ENCODE assay signal across 12 cellular contexts in the genomic region with DNA sequence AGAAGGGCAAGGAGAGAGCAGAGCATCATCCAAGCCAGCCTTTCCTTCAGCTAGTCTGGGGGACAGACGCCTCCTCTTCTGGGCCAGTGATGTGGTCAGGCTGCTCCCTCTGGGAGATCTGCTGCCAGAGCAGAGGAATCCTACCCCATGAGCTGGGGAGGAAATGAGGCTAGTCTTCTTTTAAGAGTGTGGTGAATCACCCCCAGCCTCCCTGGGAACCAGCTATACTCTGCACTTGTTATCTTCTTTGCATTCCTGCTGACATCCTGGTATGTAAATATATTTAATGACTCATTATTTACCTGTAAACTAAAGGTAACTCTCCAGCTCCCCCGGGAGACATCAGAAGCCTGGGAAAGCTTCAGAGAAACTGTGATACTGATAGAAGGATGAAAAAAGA. TPM values are rescaled to one million over a fixed set of nuclear protein-coding genes. Genes with fewer than 3 reads are reported as not detected.
A peak's percentile ranks its signal among the peaks of the same experiment; 100 is the strongest.
DNase-seq lines count a peak whose midpoint lies in the region; FAIRE-seq and TF ChIP-seq lines count a peak whose summit lies in the region.
"Had no signal": no experiment of that assay in that cellular context is flagged by ENCODE, and none has a peak within 500 bp of the region (broad histone marks: within the 10 kb centered on the region; RNA-seq: fewer than 3 reads in every experiment).

No MANE protein-coding gene starts in this region.

- no peak for TF ChIP-seq CTCF in OCI-LY7 (conservative IDR thresholded peaks at IDR 0.05; ENCODE audit: low read length)
- no peak for TF ChIP-seq CTCF in endothelial cell of umbilical vein (IDR thresholded peaks at IDR 0.05; ENCODE audit: extremely low read depth in 1 of 2, insufficient read depth in 1 of 2, low read depth in 1 of 2, low read length in 2 of 2)
- no peak for TF ChIP-seq CTCF in neural progenitor cell (IDR thresholded peaks at IDR 0.05)
- TF ChIP-seq CTCF in GM20000 (IDR thresholded peaks at IDR 0.05; ENCODE audit: extremely low read depth, missing control alignments): no peak

- H3K27me3 Mint-ChIP-seq in activated CD4-positive, alpha-beta T cell treated with anti-CD3 and anti-CD28 coated beads, Interleukin-2, amount 10 ng/mL, durations not matched to agents 24 days and 14 days: peaks cover 6% of the 10 kb centered on the region
- H3K27me3 Mint-ChIP-seq in neural progenitor cell (ENCODE audit: insufficient read depth, low read depth): peaks cover 4% of the 10 kb centered on the region

- H3K9me2 ChIP-seq in OCI-LY7 (ENCODE audit: insufficient read depth, low read length): no peaks in the 10 kb centered on the region

- CTCF ChIA-PET in OCI-LY7 (lab: Charles Lee; ENCODE audit: unreplicated experiment) (interaction anchor here (0.6 to 4.9 kb wide), 4 partner anchors 20 to 273 kb away, joined by 3 to 67 read pairs (median 3); no protein-coding TSS in a partner anchor), endothelial cell of umbilical vein (lab: Charles Lee) (interaction anchor here (0.6 to 9.8 kb wide), 15 partner anchors 23 to 354 kb away, joined by 3 to 425 read pairs (median 4); no protein-coding TSS in a partner anchor)

- H3K4me3 ChIP-seq in OCI-LY7 (ENCODE audit: low read depth, low read length, poor library complexity, severe bottlenecking) (no peak overlapping the region), endothelial cell of umbilical vein (replicated peaks in 1 of 3; ENCODE audit: insufficient read depth in 1 of 3, low read depth in 1 of 3, low read length in 3 of 3) (no peak overlapping the region), skeletal muscle satellite cell (ENCODE audit: low read length) (no peak overlapping the region), neural progenitor cell (no peak overlapping the region)
- H3K4me3 ChIP-seq: lung had no signal

- POLR2A ChIA-PET in OCI-LY7 (lab: Charles Lee) (interaction anchor here (1.1 to 15.5 kb wide), 4 partner anchors 22 to 179 kb away, joined by 3 to 666 read pairs (median 30); no protein-coding TSS in a partner anchor), endothelial cell of umbilical vein (lab: Charles Lee) (no interaction called here)

- intact Hi-C loops in activated CD4-positive, alpha-beta T cell treated with anti-CD3 and anti-CD28 coated beads, Interleukin-2, amount 10 ng/mL, durations not matched to agents 24 days and 14 days (cut with micrococcal nuclease): loop anchor here (2.0 to 5.0 kb wide), 2 partner anchors 190 to 366 kb away; no protein-coding TSS in a partner anchor
- intact Hi-C loops in OCI-LY7 (cut with micrococcal nuclease; ENCODE audit: unreplicated experiment): no loop called here
- intact Hi-C loops in endothelial cell of umbilical vein (cut with micrococcal nuclease): no loop called here

- peak; percentile 38 for FAIRE-seq in endothelial cell of umbilical vein (lab: Jason Lieb, UNC)
- FAIRE-seq in frontal cortex (lab: Jason Lieb, UNC): no peak

- H3K79me2 ChIP-seq in OCI-LY7 (ENCODE audit: insufficient read depth, low read depth, low read length) (no peaks in the 10 kb centered on the region), endothelial cell of umbilical vein (ENCODE audit: control insufficient read depth, insufficient read depth, low read length) (no peaks in the 10 kb centered on the region), neural progenitor cell (ENCODE audit: low read depth) (no peaks in the 10 kb centered on the region)

- no peak for TF ChIP-seq POLR2A in endothelial cell of umbilical vein (IDR thresholded peaks at IDR 0.05; ENCODE audit: low read depth, low read length)

- H2AFZ ChIP-seq in OCI-LY7 (ENCODE audit: low read length): peak overlapping the region; percentile 8; the same call in 1 of the 2 replicates
- no peak overlapping the region for H2AFZ ChIP-seq in endothelial cell of umbilical vein (ENCODE audit: low read depth, low read length)
- no peak overlapping the region for H2AFZ ChIP-seq in neural progenitor cell (replicated peaks)

- H3K9me3 Mint-ChIP-seq in activated CD4-positive, alpha-beta T cell treated with anti-CD3 and anti-CD28 coated beads, Interleukin-2, amount 10 ng/mL, durations not matched to agents 24 days and 14 days: no peaks in the 10 kb centered on the region
- H3K9me3 Mint-ChIP-seq in neural progenitor cell: no peaks in the 10 kb centered on the region

- H3K27ac Mint-ChIP-seq in activated CD4-positive, alpha-beta T cell treated with anti-CD3 and anti-CD28 coated beads, Interleukin-2, amount 10 ng/mL, durations not matched to agents 24 days and 14 days: peak overlapping the region; percentile 34
- no peak overlapping the region for H3K27ac Mint-ChIP-seq in neural progenitor cell

- peak overlapping the region; percentile 55 for H3K4me3 Mint-ChIP-seq in activated CD4-positive, alpha-beta T cell treated with anti-CD3 and anti-CD28 coated beads, Interleukin-2, amount 10 ng/mL, durations not matched to agents 24 days and 14 days
- H3K4me3 Mint-ChIP-seq in neural progenitor cell: no peak overlapping the region

- H3F3A ChIP-seq in neural progenitor cell (ENCODE audit: low read depth): no peaks in the 10 kb centered on the region

- H3K4me2 ChIP-seq in OCI-LY7 (ENCODE audit: low read length): peak overlapping the region; percentile 57
- H3K4me2 ChIP-seq in endothelial cell of umbilical vein (ENCODE audit: insufficient read depth, low read length): no peak overlapping the region
- H3K4me2 ChIP-seq in skeletal muscle satellite cell (ENCODE audit: low read length): peak overlapping the region; percentile 45
- no peak overlapping the region for H3K4me2 ChIP-seq in neural progenitor cell

- peak; percentile 74 for DNase-seq in activated CD4-positive, alpha-beta T cell treated with anti-CD3 and anti-CD28 coated beads, Interleukin-2, amount 10 ng/mL, durations not matched to agents 24 days and 14 days
- DNase-seq in activated CD4-positive, alpha-beta T cell treated with anti-CD3 and anti-CD28 coated beads for 1 hour: no peak
- DNase-seq in OCI-LY7 (ENCODE audit: low spot score) (no peak), endothelial cell of umbilical vein (ENCODE audit: low read depth, low spot score) (peak; percentile 25), frontal cortex (ENCODE audit: low spot score in 2 of 2) (no peak), neural progenitor cell (ENCODE audit: low spot score) (no peak), GM20000 (ENCODE audit: low spot score) (no peak)
- DNase-seq: activated CD4-positive, CD25-positive, alpha-beta regulatory T cell treated with anti-CD3 and anti-CD28 coated beads, Interleukin-2, amount 50 U/mL, for 72 hours; AML-193; NCI-H510A had no signal

- H3K9ac ChIP-seq in endothelial cell of umbilical vein (replicated peaks; ENCODE audit: extremely low read depth, insufficient read depth, low read length) (no peak overlapping the region), skeletal muscle satellite cell (ENCODE audit: low read depth, low read length) (no peak overlapping the region), neural progenitor cell (no peak overlapping the region)

- H3K36me3 ChIP-seq in OCI-LY7 (ENCODE audit: insufficient read depth, low read length) (no peaks in the 10 kb centered on the region), endothelial cell of umbilical vein (ENCODE audit: control insufficient read depth in 2 of 2, extremely low read depth in 1 of 2, insufficient read depth in 2 of 2, low read length in 2 of 2) (no peaks in the 10 kb centered on the region), skeletal muscle satellite cell (ENCODE audit: insufficient read depth, low read length) (no peaks in the 10 kb centered on the region), neural progenitor cell (no peaks in the 10 kb centered on the region)

- H3K27ac ChIP-seq in OCI-LY7 (ENCODE audit: low read depth, low read length, poor library complexity, severe bottlenecking) (no peak overlapping the region), endothelial cell of umbilical vein (ENCODE audit: insufficient read depth, low read depth, low read length) (no peak overlapping the region), neural progenitor cell (no peak overlapping the region)

- dilution Hi-C loops in endothelial cell of umbilical vein (cut with MboI; ENCODE audit: extremely low pct_ligation_motif_present, low sequenced_read_pairs): no loop called here

- peaks cover 65% of the 10 kb centered on the region for H3K4me1 Mint-ChIP-seq in activated CD4-positive, alpha-beta T cell treated with anti-CD3 and anti-CD28 coated beads, Interleukin-2, amount 10 ng/mL, durations not matched to agents 24 days and 14 days
- peaks cover 4% of the 10 kb centered on the region for H3K4me1 Mint-ChIP-seq in neural progenitor cell

- peaks cover 2% of the 10 kb centered on the region for H3K36me3 Mint-ChIP-seq in activated CD4-positive, alpha-beta T cell treated with anti-CD3 and anti-CD28 coated beads, Interleukin-2, amount 10 ng/mL, durations not matched to agents 24 days and 14 days (ENCODE audit: low read depth)
- no peaks in the 10 kb centered on the region for H3K36me3 Mint-ChIP-seq in neural progenitor cell

- no peaks in the 10 kb centered on the region for H3K9me3 ChIP-seq in OCI-LY7 (ENCODE audit: low read length)
- no peaks in the 10 kb centered on the region for H3K9me3 ChIP-seq in endothelial cell of umbilical vein (replicated peaks; ENCODE audit: control insufficient read depth, insufficient read depth, low read length)
- H3K9me3 ChIP-seq in skeletal muscle satellite cell (replicated peaks; ENCODE audit: low read length): no peaks in the 10 kb centered on the region
- H3K9me3 ChIP-seq in neural progenitor cell (ENCODE audit: low read depth): no peaks in the 10 kb centered on the region

- BruUV-seq in OCI-LY7 (replicated peaks; lab: Mats Ljungman, UMichigan): no TSS peak
- BruUV-seq in endothelial cell of umbilical vein (replicated peaks; lab: Mats Ljungman, UMichigan): no TSS peak

- H4K20me1 ChIP-seq in OCI-LY7 (ENCODE audit: insufficient read depth, low read length): no peaks in the 10 kb centered on the region
- no peaks in the 10 kb centered on the region for H4K20me1 ChIP-seq in endothelial cell of umbilical vein (replicated peaks; ENCODE audit: control insufficient read depth, extremely low read depth, insufficient read depth, low read length)
- no peaks in the 10 kb centered on the region for H4K20me1 ChIP-seq in neural progenitor cell (ENCODE audit: low read depth)

- peaks cover 54% of the 10 kb centered on the region for H3K4me1 ChIP-seq in OCI-LY7 (ENCODE audit: insufficient read depth, low read length, poor library complexity, severe bottlenecking)
- peaks cover 32% of the 10 kb centered on the region for H3K4me1 ChIP-seq in endothelial cell of umbilical vein (ENCODE audit: control insufficient read depth, extremely low read depth, insufficient read depth, low read length)
- peaks cover 31% of the 10 kb centered on the region for H3K4me1 ChIP-seq in skeletal muscle satellite cell (ENCODE audit: control insufficient read depth, insufficient read depth, low read length)
- H3K4me1 ChIP-seq in neural progenitor cell: no peaks in the 10 kb centered on the region

- H3K9me1 ChIP-seq in endothelial cell of umbilical vein (replicated peaks; ENCODE audit: control insufficient read depth, extremely low read depth, insufficient read depth, low read length): no peaks in the 10 kb centered on the region

- peaks cover 0 to 3% of the 10 kb centered on the region in 2 experiments for H3K27me3 ChIP-seq in endothelial cell of umbilical vein (ENCODE audit: control insufficient read depth in 2 of 2, insufficient read depth in 2 of 2, low read length in 2 of 2)
- H3K27me3 ChIP-seq in skeletal muscle satellite cell (ENCODE audit: control insufficient read depth, insufficient read depth, low read length): peaks cover 52% of the 10 kb centered on the region
- H3K27me3 ChIP-seq in neural progenitor cell: no peaks in the 10 kb centered on the region

RNA-seq across cellular contexts. Expression of a gene that starts 41.6 kb away (rescaled TPM):
- total RNA-seq in activated CD4-positive, alpha-beta T cell treated with anti-CD3 and anti-CD28 coated beads, Interleukin-2, amount 10 ng/mL, durations not matched to agents 24 days and 14 days: 5.9 and 7.3 TPM in 2 replicates
- 0.15 and 0.41 TPM in 2 replicates for total RNA-seq in OCI-LY7 (2014; rRNA removed; shearing (Covaris generic))
- total RNA-seq in OCI-LY7 (2022): 0.33 and 0.57 TPM in 2 replicates
- total RNA-seq in endothelial cell of umbilical vein: 2.9 TPM in 2 replicates
- polyA plus RNA-seq in endothelial cell of umbilical vein: 0.62 and 0.86 TPM in 2 replicates
- 0.41 and 0.52 TPM in 2 replicates for polyA plus RNA-seq in endothelial cell of umbilical vein (2011; cell fraction: cytosol; rRNA removed)
- polyA plus RNA-seq in endothelial cell of umbilical vein (2011; cell fraction: nucleus; rRNA removed): 1.5 and 2.2 TPM in 2 replicates
- 0.71 and 3.3 TPM in 2 replicates for polyA plus RNA-seq in endothelial cell of umbilical vein (2012)
- polyA minus RNA-seq in endothelial cell of umbilical vein: 1.7 and 2.2 TPM in 2 replicates
- polyA minus RNA-seq in endothelial cell of umbilical vein (2011; cell fraction: cytosol; rRNA and poly(A)+ RNA removed): not detected
- 0.29 and 0.43 TPM in 2 replicates for polyA minus RNA-seq in endothelial cell of umbilical vein (2011; cell fraction: nucleus; rRNA and poly(A)+ RNA removed)
- 0.51 and 7.4 TPM in 2 replicates for total RNA-seq in skeletal muscle satellite cell (2012; rRNA removed)
- total RNA-seq in frontal cortex: 29.3 TPM
- 4.8 and 14.2 TPM in 2 replicates for total RNA-seq in neural progenitor cell (ENCODE audit: low replicate concordance)

RNA-seq across cellular contexts. Expression of a gene that starts 42.5 kb away (rescaled TPM):
- total RNA-seq in activated CD4-positive, alpha-beta T cell treated with anti-CD3 and anti-CD28 coated beads, Interleukin-2, amount 10 ng/mL, durations not matched to agents 24 days and 14 days: not detected in 2 replicates
- 0.23 and 0.60 TPM in 2 replicates for total RNA-seq in OCI-LY7 (2014; rRNA removed; shearing (Covaris generic))
- 1.1 TPM in 2 replicates for total RNA-seq in OCI-LY7 (2022)
- not detected in 2 replicates for total RNA-seq in endothelial cell of umbilical vein
- 0.13 and 0.25 TPM in 2 replicates for polyA plus RNA-seq in endothelial cell of umbilical vein
- 0.10 TPM in 1 of 2 replicates, not detected in the other for polyA plus RNA-seq in endothelial cell of umbilical vein (2011; cell fraction: cytosol; rRNA removed)
- polyA plus RNA-seq in endothelial cell of umbilical vein (2011; cell fraction: nucleus; rRNA removed): not detected in 2 replicates
- not detected in 2 replicates for polyA plus RNA-seq in endothelial cell of umbilical vein (2012)
- polyA minus RNA-seq in endothelial cell of umbilical vein: 0.70 TPM in 1 of 2 replicates, not detected in the other
- polyA minus RNA-seq in endothelial cell of umbilical vein (2011; cell fraction: cytosol; rRNA and poly(A)+ RNA removed): not detected
- not detected in 2 replicates for polyA minus RNA-seq in endothelial cell of umbilical vein (2011; cell fraction: nucleus; rRNA and poly(A)+ RNA removed)
- total RNA-seq in skeletal muscle satellite cell (2012; rRNA removed): not detected in 2 replicates
- total RNA-seq in frontal cortex: not detected
- not detected in 2 replicates for total RNA-seq in neural progenitor cell (ENCODE audit: low replicate concordance)

Comparison
In these comparisons a context has a peak if more than half of its experiments do, and no peak if none do; other contexts are left out.
1. DNase-seq: peak in activated CD4-positive, alpha-beta T cell treated with anti-CD3 and anti-CD28 coated beads, Interleukin-2, amount 10 ng/mL, durations not matched to agents 24 days and 14 days (single experiment) and endothelial cell of umbilical vein (single experiment); none in activated CD4-positive, alpha-beta T cell treated with anti-CD3 and anti-CD28 coated beads for 1 hour (single experiment), OCI-LY7 (single experiment), frontal cortex (0 of 2), neural progenitor cell (single experiment) and GM20000 (single experiment).
2. H3K4me2 ChIP-seq: peak in OCI-LY7 (single experiment) and skeletal muscle satellite cell (single experiment); none in endothelial cell of umbilical vein (single experiment) and neural progenitor cell (single experiment).